Comparison of ENCODE assay signal across 8 cellular contexts in the genomic region with DNA sequence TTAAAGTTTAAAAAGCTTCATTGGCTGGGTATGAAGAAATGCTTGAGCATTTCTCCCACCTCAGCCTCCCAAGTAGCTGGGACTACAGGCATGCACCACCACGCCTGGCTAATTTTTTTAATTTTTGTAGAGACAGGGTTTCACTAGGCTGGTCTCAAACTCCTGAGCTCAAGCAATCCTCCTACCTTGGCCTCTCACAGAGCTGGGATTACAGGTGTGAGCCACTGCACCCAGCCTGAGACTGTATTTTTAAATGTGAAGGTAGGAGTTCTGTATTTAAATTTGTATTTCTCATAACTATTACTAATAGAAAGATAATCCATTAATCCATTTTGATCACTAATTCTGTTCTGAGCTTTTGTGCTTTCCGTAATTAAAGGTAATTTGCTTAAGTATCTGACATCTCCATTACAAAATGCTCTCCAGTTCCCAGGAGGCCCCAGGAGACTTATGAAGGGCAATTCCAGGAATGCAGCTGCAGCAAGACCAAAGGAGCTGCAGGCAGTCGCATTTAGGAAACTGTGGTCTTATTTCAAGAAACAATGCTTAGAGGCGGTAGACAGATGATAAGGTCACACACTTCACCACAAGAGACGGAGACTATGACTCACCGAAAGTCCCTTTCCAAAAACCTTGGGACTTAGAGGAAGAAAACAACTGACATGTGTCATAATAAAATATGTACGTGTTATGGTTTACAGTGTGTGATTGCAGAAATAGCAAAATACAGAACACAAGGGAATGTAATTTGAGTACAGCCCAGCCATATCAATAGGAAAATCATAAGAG. TPM values are rescaled to one million over a fixed set of nuclear protein-coding genes. Genes with fewer than 3 reads are reported as not detected.
A peak's percentile ranks its signal among the peaks of the same experiment; 100 is the strongest.
DNase-seq lines count a peak whose midpoint lies in the region; ATAC-seq lines count a peak whose summit lies in the region.

No MANE protein-coding gene starts in this region.

- intact Hi-C loops in head of caudate nucleus (cut with DNase I) = no loop called here

- peaks cover 5 to 8% of the 10 kb centered on the region in 2 donors for H3K4me1 Mint-ChIP-seq in immature natural killer cell

- H3K9me3 Mint-ChIP-seq in immature natural killer cell = no peaks in the 10 kb centered on the region

- H3K36me3 Mint-ChIP-seq in immature natural killer cell = no peaks in the 10 kb centered on the region

- H3K4me3 Mint-ChIP-seq in immature natural killer cell = no peak overlapping the region

- ATAC-seq in GM19324 (IDR thresholded peaks at IDR 0.05; ENCODE audit: low FRiP score, unreplicated experiment) (peak; percentile 69), HG03280 (IDR thresholded peaks at IDR 0.05; ENCODE audit: unreplicated experiment) (peak; percentile 85)

- DNase-seq in AML-193 (lab: John Stamatoyannopoulos, UW) = peak; percentile 79 to 85
- DNase-seq in RKO (ENCODE audit: low spot score) = peak; percentile 53
- peak; percentile 62 for DNase-seq in activated naive CD4-positive, alpha-beta T cell treated with anti-CD3 and anti-CD28 coated beads, Interleukin-2, amount 50 U/mL, for 16 hours
- DNase-seq in immature natural killer cell = peak; percentile 33 to 49 (median 48)
- DNase-seq in stimulated activated CD8-positive, alpha-beta memory T cell treated with anti-CD3 and anti-CD28 coated beads, Interleukin-2, amount 100 ng/mL, for 1 hour (ENCODE audit: low read depth in 2 of 2) = peak; percentile 17 to 35
- DNase-seq in head of caudate nucleus = no peak

- H3K27me3 Mint-ChIP-seq in immature natural killer cell (ENCODE audit: low read depth in 3 of 3) = peaks cover 1 to 2% (median 2%) of the 10 kb centered on the region in 3 donors

- H3K27ac Mint-ChIP-seq in immature natural killer cell = peak overlapping the region in 1 of 6 donors; percentile 48

RNA-seq across cellular contexts. Expression of a gene that starts 23.3 kb away (rescaled TPM):
- polyA plus RNA-seq in immature natural killer cell = 1 to 10 TPM; 6.3 to 9.2 (median 9.1) TPM

RNA-seq across cellular contexts. Expression of a gene that starts 33.9 kb away (rescaled TPM):
- polyA plus RNA-seq in immature natural killer cell = 10 to 100 TPM; 28.9 to 33.7 (median 28.9) TPM

Comparison
In these comparisons a context has a peak if more than half of its experiments do, and no peak if none do; other contexts are left out.
1. DNase-seq: peak in AML-193 (2 of 2), RKO (single experiment), activated naive CD4-positive, alpha-beta T cell treated with anti-CD3 and anti-CD28 coated beads, Interleukin-2, amount 50 U/mL, for 16 hours (single experiment), immature natural killer cell (3 of 3) and stimulated activated CD8-positive, alpha-beta memory T cell treated with anti-CD3 and anti-CD28 coated beads, Interleukin-2, amount 100 ng/mL, for 1 hour (2 of 2); none in head of caudate nucleus (0 of 42).